14 cellular contexts compared by ENCODE assay signal in genomic region chr1:161207173-161207572, GRCh38. TPM values are rescaled to one million over a fixed set of nuclear protein-coding genes. Genes with fewer than 3 reads are reported as not detected.
A peak's percentile ranks its signal among the peaks of the same experiment; 100 is the strongest.
DNase-seq lines count a peak whose midpoint lies in the region; ATAC-seq and TF ChIP-seq lines count a peak whose summit lies in the region.
"Had no signal": no experiment of that assay in that cellular context is flagged by ENCODE, and none has a peak within 500 bp of the region (broad histone marks: within the 10 kb centered on the region; RNA-seq: fewer than 3 reads in every experiment).

No MANE protein-coding gene starts in this region.

- ATAC-seq in GM21367 (IDR thresholded peaks at IDR 0.05; ENCODE audit: unreplicated experiment): no peak
- ATAC-seq in HG02981 (IDR thresholded peaks at IDR 0.05; ENCODE audit: unreplicated experiment): no peak
- ATAC-seq in HG02623 (IDR thresholded peaks at IDR 0.05; ENCODE audit: unreplicated experiment): no peak

- 0 out of 2 replicates have a peak overlapping the region, but pooled peaks have one; percentile 18 for H3K27ac ChIP-seq in RWPE1
- peak overlapping the region; percentile 42 to 52 for H3K27ac ChIP-seq in esophagus (ENCODE audit: low read depth in 2 of 2, low read length in 1 of 2)
- peak overlapping the region in 7 of 8 donors; percentile 47 to 97 (median 72) for H3K27ac ChIP-seq in spleen

- H3K4me3 ChIP-seq in esophagus (ENCODE audit: low read depth in 1 of 2, low read length in 2 of 2): no peak overlapping the region
- H3K4me3 ChIP-seq in spleen: peak overlapping the region in 1 of 8 donors; percentile 35
- H3K4me3 ChIP-seq: BLaER1 treated with 17β-estradiol and CSF1 and Interleukin-3, amounts not matched to agents 10 nM and 100 nM had no signal

- 64 to 74% methylated on average over 8 of the region's 8 CpGs for WGBS in esophagus, 2 donors
- 69 to 80% (median 76%) methylated on average over 8 of the region's 8 CpGs for WGBS in spleen, 5 donors

- H3K36me3 ChIP-seq in esophagus (ENCODE audit: control insufficient read depth in 2 of 2, insufficient read depth in 2 of 2, low read length in 1 of 2) (peaks cover 8 to 31% of the 10 kb centered on the region in 2 donors), spleen (peaks cover 15 to 90% (median 71%) of the 10 kb centered on the region in 6 donors)

- intact Hi-C loops in spleen (cut with DNase I; ENCODE audit: low total_unique reads): no loop called here

- POLR2A ChIA-PET in RWPE1 (lab: Yijun Ruan, JAX; ENCODE audit: low non-redundant PET): no interaction called here

- DNase-seq in RWPE1 (ENCODE audit: low spot score): no peak
- DNase-seq in left kidney (ENCODE audit: low read depth, low spot score): peak; percentile 26
- DNase-seq in spleen: no peak
- DNase-seq in activated effector memory CD4-positive, alpha-beta T cell treated with Interleukin-2 at 50 U/mL for 16 hours: no peak
- DNase-seq: naive B cell; SK-N-SH; stimulated activated CD4-positive, alpha-beta T cell treated with anti-CD3 and anti-CD28 coated beads, Interleukin-15, amount 100 ng/mL, for 24 hours had no signal

- no peak for TF ChIP-seq POLR2A in spleen (IDR thresholded peaks at IDR 0.05)

- H3K27me3 ChIP-seq in esophagus (ENCODE audit: control insufficient read depth in 1 of 2, insufficient read depth in 2 of 2, low read length in 2 of 2) (no peaks in the 10 kb centered on the region), spleen (replicated peaks in 1 of 7) (no peaks in the 10 kb centered on the region)
- H3K27me3 ChIP-seq: BLaER1 treated with 17β-estradiol and CSF1 and Interleukin-3, amounts not matched to agents 10 nM and 100 nM had no signal

- no peaks in the 10 kb centered on the region for H3K9me3 ChIP-seq in esophagus (ENCODE audit: control insufficient read depth in 2 of 2, insufficient read depth in 1 of 2, low read depth in 1 of 2, low read length in 1 of 2)
- H3K9me3 ChIP-seq in spleen: no peaks in the 10 kb centered on the region
- H3K9me3 ChIP-seq: BLaER1 treated with 17β-estradiol and CSF1 and Interleukin-3, amounts not matched to agents 10 nM and 100 nM; SK-N-SH had no signal

- H3K4me1 ChIP-seq in esophagus (ENCODE audit: control insufficient read depth in 2 of 2, insufficient read depth in 2 of 2, low read length in 1 of 2) (peaks cover 0 to 6% of the 10 kb centered on the region in 2 donors), spleen (peaks cover 38 to 84% (median 65%) of the 10 kb centered on the region in 6 donors)

- TF ChIP-seq CTCF in RWPE1 (conservative IDR thresholded peaks at IDR 0.05; ENCODE audit: low read depth) (no peak), spleen (IDR thresholded peaks at IDR 0.05 in 8 of 11, conservative IDR thresholded peaks at IDR 0.05 in 3 of 11) (no peak)

- CTCF ChIA-PET in RWPE1 (lab: Yijun Ruan, JAX): no interaction called here

RNA-seq across cellular contexts. Expression of gene NDUFS2, which starts 5.0 kb away (rescaled TPM):
- 10 to 100 TPM; 27.8 to 76.0 TPM for polyA plus RNA-seq in esophagus
- 100 to 1,000 TPM in 1 of 7 donors, 10 to 100 TPM in 6; 76.5 to 110 (median 88.0) TPM for total RNA-seq in spleen
- polyA plus RNA-seq in spleen: 10 to 100 TPM; 27.0 to 44.7 (median 34.1) TPM

RNA-seq across cellular contexts. Expression of gene FCER1G, which starts 7.9 kb away (rescaled TPM):
- polyA plus RNA-seq in esophagus (10 to 100 TPM; 10.0 to 14.0 TPM), spleen (100 to 1,000 TPM; 148 to 236 (median 202) TPM)
- 100 to 1,000 TPM; 167 to 402 (median 268) TPM for total RNA-seq in spleen
- total RNA-seq: H1 had no signal

RNA-seq across cellular contexts. Expression of gene ADAMTS4, which starts 8.3 kb away (rescaled TPM):
- polyA plus RNA-seq in esophagus (1 to 10 TPM in 1 of 2 donors, under 1 TPM in 1; 0.82 to 1.1 TPM), spleen (1 to 10 TPM in 1 of 3 donors, under 1 TPM in 2; 0.26 to 1.2 (median 0.91) TPM)
- total RNA-seq in spleen: 10 to 100 TPM in 4 of 7 donors, 1 to 10 TPM in 3; 1.1 to 37.8 (median 11.0) TPM
- total RNA-seq: MCF 10A had no signal

RNA-seq across cellular contexts. Expression of gene APOA2, which starts 16.3 kb away (rescaled TPM):
- polyA plus RNA-seq in esophagus (not detected), spleen (under 1 TPM in 1 of 3 donors, not detected in 2; 0.29 TPM)
- total RNA-seq in spleen: not detected
- total RNA-seq: H1, MCF 10A had no signal
- polyA plus RNA-seq: H1, SK-N-SH had no signal

RNA-seq across cellular contexts. Expression of gene TOMM40L, which starts 18.7 kb away (rescaled TPM):
- polyA plus RNA-seq in esophagus: 10 to 100 TPM in 1 of 2 donors, 1 to 10 TPM in 1; 8.0 to 10.5 TPM
- total RNA-seq in spleen: 10 to 100 TPM in 5 of 7 donors, 1 to 10 TPM in 2; 8.3 to 15.3 (median 10.7) TPM
- 1 to 10 TPM; 6.2 to 8.9 (median 6.5) TPM for polyA plus RNA-seq in spleen

Comparison
In these comparisons a context has a peak if more than half of its experiments do, and no peak if none do; other contexts are left out.
1. H3K27ac ChIP-seq: peak in every context shown above with its lines; median percentile 72 in spleen; 47 in esophagus; 18 in RWPE1.
2. RNA of gene FCER1G, which starts 7.9 kb away (polyA plus RNA-seq): 148 to 236 TPM in spleen; 10.0 to 14.0 TPM in esophagus; every median in the first group is over 4 times any median in the second.